ENCODE assay signal across 8 cellular contexts in the genomic region with DNA sequence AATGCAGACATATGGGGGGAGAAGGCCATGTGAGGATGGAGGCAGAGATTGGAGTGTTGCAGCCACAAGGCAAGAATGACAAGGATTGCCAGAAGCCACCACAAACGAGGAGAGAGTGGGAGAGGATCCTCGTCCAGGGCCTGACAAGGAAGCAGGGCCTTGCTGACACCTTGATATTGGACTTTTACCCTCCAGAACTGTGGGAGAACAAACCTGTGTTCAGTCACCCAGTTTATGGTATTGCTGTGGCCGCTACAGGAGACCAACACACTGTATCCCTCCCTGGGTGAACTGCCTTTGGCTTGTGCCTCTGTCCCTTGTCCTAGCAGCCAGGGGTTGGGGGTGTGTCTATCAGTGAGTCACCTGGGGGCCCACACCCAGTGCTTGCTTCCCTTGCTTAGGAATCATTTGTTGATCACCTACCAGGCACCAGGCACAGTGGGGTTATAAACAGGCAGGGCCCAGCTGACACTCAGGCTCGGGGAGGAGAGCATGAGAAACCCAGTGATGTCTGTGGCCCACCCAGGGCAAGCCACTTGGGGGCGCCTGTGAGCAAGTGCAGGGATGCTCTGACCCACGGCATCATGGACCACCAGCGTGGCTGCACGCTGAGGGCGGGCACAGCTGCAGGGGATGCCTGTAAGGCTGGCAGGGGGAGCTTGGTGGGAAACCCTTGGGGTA. TPM values are rescaled to one million over a fixed set of nuclear protein-coding genes. Genes with fewer than 3 reads are reported as not detected.
DNase-seq lines count a peak whose midpoint lies in the region; ATAC-seq lines count a peak whose summit lies in the region.

No MANE protein-coding gene starts in this region.

- no peak for ATAC-seq in HG03159 (IDR thresholded peaks at IDR 0.05; ENCODE audit: unreplicated experiment)

- DNase-seq in NCI-H82 (lab: John Stamatoyannopoulos, UW) (peak; percentile 56), NCI-H82 treated with DMSO at 0.1 percent for 48 hours (lab: John Stamatoyannopoulos, UW; ENCODE audit: unreplicated experiment) (no peak), RPMI7951 (ENCODE audit: low read depth) (peak; percentile 15), dermis blood vessel endothelial cell (peak; percentile 38), DMS114 treated with DMSO at 0.1 percent for 48 hours (lab: John Stamatoyannopoulos, UW; ENCODE audit: unreplicated experiment) (no peak), SKM-1 treated with dmso at 0.1 percent for 144 hours (lab: John Stamatoyannopoulos, UW; ENCODE audit: unreplicated experiment) (no peak)
- peak; percentile 47 to 57 for DNase-seq in stimulated activated CD4-positive, alpha-beta T cell treated with anti-CD3 and anti-CD28 coated beads, Interleukin-2, amount 100 ng/mL, for 48 hours

RNA-seq across cellular contexts. Expression of gene TMEM185B, which starts 17.2 kb away (rescaled TPM):
- 34.5 and 36.4 TPM in 2 replicates for total RNA-seq in RPMI7951 (2014; rRNA removed; shearing (Covaris generic))
- total RNA-seq in dermis blood vessel endothelial cell = 33.7 and 36.4 TPM in 2 replicates

RNA-seq across cellular contexts. Expression of gene RALB, which starts 46.6 kb away (rescaled TPM):
- 88.4 and 107 TPM in 2 replicates for total RNA-seq in RPMI7951 (2014; rRNA removed; shearing (Covaris generic))
- 235 and 269 TPM in 2 replicates for total RNA-seq in dermis blood vessel endothelial cell

Comparison
In these comparisons a context has a peak if more than half of its experiments do, and no peak if none do; other contexts are left out.
1. DNase-seq: peak in NCI-H82 (single experiment), RPMI7951 (single experiment), dermis blood vessel endothelial cell (single experiment) and stimulated activated CD4-positive, alpha-beta T cell treated with anti-CD3 and anti-CD28 coated beads, Interleukin-2, amount 100 ng/mL, for 48 hours (2 of 2); none in NCI-H82 treated with DMSO at 0.1 percent for 48 hours (single experiment), DMS114 treated with DMSO at 0.1 percent for 48 hours (single experiment) and SKM-1 treated with dmso at 0.1 percent for 144 hours (single experiment).